In genomic region chr18:13218376-13219011, GRCh38 we compare ENCODE assay signal across 1 cellular context.
TF ChIP-seq lines count a peak whose summit lies in the region.

LDLRAD4 (plus strand) TSS chr18:13218760.

TF ChIP-seq in SK-N-SH, 30 proteins besides CTCF, POLR2A, EP300 and RAD21 (continued from another document):
- no peak for TF ChIP-seq REST (IDR thresholded peaks at IDR 0.05; ENCODE audit: low read depth, low read length)
- TF ChIP-seq, protein P1, sequence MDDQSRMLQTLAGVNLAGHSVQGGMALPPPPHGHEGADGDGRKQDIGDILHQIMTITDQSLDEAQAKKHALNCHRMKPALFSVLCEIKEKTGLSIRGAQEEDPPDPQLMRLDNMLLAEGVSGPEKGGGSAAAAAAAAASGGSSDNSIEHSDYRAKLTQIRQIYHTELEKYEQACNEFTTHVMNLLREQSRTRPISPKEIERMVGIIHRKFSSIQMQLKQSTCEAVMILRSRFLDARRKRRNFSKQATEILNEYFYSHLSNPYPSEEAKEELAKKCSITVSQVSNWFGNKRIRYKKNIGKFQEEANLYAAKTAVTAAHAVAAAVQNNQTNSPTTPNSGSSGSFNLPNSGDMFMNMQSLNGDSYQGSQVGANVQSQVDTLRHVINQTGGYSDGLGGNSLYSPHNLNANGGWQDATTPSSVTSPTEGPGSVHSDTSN (IDR thresholded peaks at IDR 0.05): no peak
- TF ChIP-seq TCF12 (IDR thresholded peaks at IDR 0.05): no peak
- no peak for TF ChIP-seq USF2 (IDR thresholded peaks at IDR 0.05; ENCODE audit: borderline replicate concordance, low read depth, low read length)
- TF ChIP-seq MXI1 (IDR thresholded peaks at IDR 0.05; ENCODE audit: low read depth, low read length): no peak
- no peak for TF ChIP-seq ELF1 (IDR thresholded peaks at IDR 0.05)
- TF ChIP-seq FOSL2 (IDR thresholded peaks at IDR 0.05; ENCODE audit: borderline replicate concordance, low read depth): no peak
